In genomic region chr12:108214486-108214885, GRCh38 we compare ENCODE assay signal across 12 cellular contexts.
A peak's percentile ranks its signal among the peaks of the same experiment; 100 is the strongest.
DNase-seq lines count a peak whose midpoint lies in the region; ATAC-seq and TF ChIP-seq lines count a peak whose summit lies in the region.
"Had no signal": no experiment of that assay in that cellular context is flagged by ENCODE, and none has a peak within 500 bp of the region (broad histone marks: within the 10 kb centered on the region; RNA-seq: fewer than 3 reads in every experiment).

No MANE protein-coding gene starts in this region.

- DNase-seq in Caco-2 (peak; percentile 47 to 72), H7 (peak; percentile 79), right cardiac atrium (peak; percentile 40 to 74 (median 62)), dedifferentiated amniotic fluid mesenchymal stem cell (ENCODE audit: extremely low spot score) (no peak), kidney tubule cell (ENCODE audit: low spot score) (no peak), SK-N-DZ (ENCODE audit: low spot score) (no peak)
- DNase-seq in activated CD4-positive, alpha-beta T cell treated with anti-CD3 and anti-CD28 coated beads, Interleukin-2, amount 50 U/mL, for 1 hour: peak; percentile 14
- DNase-seq: activated CD8-positive, alpha-beta memory T cell treated with anti-CD3 and anti-CD28 coated beads, Interleukin-2, amount 50 U/mL, for 48 hours; NCI-H774; retina had no signal

- POLR2A ChIA-PET in Caco-2 (lab: Charles Lee): no interaction called here

- no peak overlapping the region for H3K27ac ChIP-seq in right cardiac atrium (ENCODE audit: low read length)
- H3K27ac ChIP-seq: thoracic aorta had no signal

- H3K9me3 Mint-ChIP-seq in Caco-2 (ENCODE audit: unreplicated experiment): no peaks in the 10 kb centered on the region

- WGBS in right cardiac atrium: 35% methylated on average over 4 of the region's 4 CpGs

- TF ChIP-seq CTCF in Caco-2 (IDR thresholded peaks at IDR 0.05; ENCODE audit: insufficient read depth in 1 of 2, low read depth in 1 of 2, low read length in 1 of 2, severe bottlenecking in 1 of 2, unreplicated experiment in 1 of 2): no peak

- intact Hi-C loops in Caco-2 (cut with micrococcal nuclease; ENCODE audit: unreplicated experiment) (no loop called here), right cardiac atrium (cut with DNase I) (no loop called here)

- H3K9me3 ChIP-seq in Caco-2: no peaks in the 10 kb centered on the region
- H3K9me3 ChIP-seq in right cardiac atrium (ENCODE audit: control insufficient read depth, low read length): no peaks in the 10 kb centered on the region
- H3K9me3 ChIP-seq: thoracic aorta had no signal

- no peak for ATAC-seq in right cardiac atrium
- no peak for ATAC-seq in HG02642 (IDR thresholded peaks at IDR 0.05; ENCODE audit: poor library complexity, unreplicated experiment)

- peaks cover 22% of the 10 kb centered on the region for H3K27me3 Mint-ChIP-seq in Caco-2 (ENCODE audit: insufficient read depth, unreplicated experiment)

- no peak overlapping the region for H3K4me3 Mint-ChIP-seq in Caco-2 (ENCODE audit: unreplicated experiment)

- no peaks in the 10 kb centered on the region for H3K36me3 Mint-ChIP-seq in Caco-2 (ENCODE audit: insufficient read depth, unreplicated experiment)

- CTCF ChIA-PET in Caco-2 (lab: Charles Lee): no interaction called here

- H3K4me3 ChIP-seq in Caco-2 (ENCODE audit: low read depth, low read length): no peak overlapping the region
- no peak overlapping the region for H3K4me3 ChIP-seq in H7 (ENCODE audit: insufficient read depth, low read depth, low read length)
- H3K4me3 ChIP-seq in right cardiac atrium (ENCODE audit: low read length): no peak overlapping the region
- H3K4me3 ChIP-seq: thoracic aorta had no signal

- no peaks in the 10 kb centered on the region for H3K4me1 Mint-ChIP-seq in Caco-2 (ENCODE audit: low read depth, unreplicated experiment)

- BruUV-seq in Caco-2 (replicated peaks; lab: Mats Ljungman, UMichigan): no TSS peak

- H3K4me1 ChIP-seq in Caco-2 (no peaks in the 10 kb centered on the region), right cardiac atrium (ENCODE audit: control insufficient read depth, insufficient read depth, low read length) (no peaks in the 10 kb centered on the region)

- no peak overlapping the region for H3K27ac Mint-ChIP-seq in Caco-2 (ENCODE audit: unreplicated experiment)

- H3K36me3 ChIP-seq in Caco-2 (ENCODE audit: control insufficient read depth, insufficient read depth, low read length): no peaks in the 10 kb centered on the region
- no peaks in the 10 kb centered on the region for H3K36me3 ChIP-seq in H7 (replicated peaks; ENCODE audit: control insufficient read depth, insufficient read depth, low read length)
- H3K36me3 ChIP-seq: thoracic aorta had no signal

- H3K27me3 ChIP-seq in Caco-2 (replicated peaks; ENCODE audit: control insufficient read depth, insufficient read depth, low read length) (no peaks in the 10 kb centered on the region; the same call in 1 of the 2 replicates), H7 (ENCODE audit: control insufficient read depth, insufficient read depth, low read length) (no peaks in the 10 kb centered on the region), right cardiac atrium (ENCODE audit: control insufficient read depth, insufficient read depth) (no peaks in the 10 kb centered on the region)

Comparison
In these comparisons a context has a peak if more than half of its experiments do, and no peak if none do; other contexts are left out.
1. DNase-seq: peak in Caco-2 (2 of 2), H7 (single experiment), activated CD4-positive, alpha-beta T cell treated with anti-CD3 and anti-CD28 coated beads, Interleukin-2, amount 50 U/mL, for 1 hour (single experiment) and right cardiac atrium (3 of 3); none in dedifferentiated amniotic fluid mesenchymal stem cell (single experiment), kidney tubule cell (single experiment) and SK-N-DZ (single experiment).